ENCODE assay signal across 1 cellular context in the genomic region with DNA sequence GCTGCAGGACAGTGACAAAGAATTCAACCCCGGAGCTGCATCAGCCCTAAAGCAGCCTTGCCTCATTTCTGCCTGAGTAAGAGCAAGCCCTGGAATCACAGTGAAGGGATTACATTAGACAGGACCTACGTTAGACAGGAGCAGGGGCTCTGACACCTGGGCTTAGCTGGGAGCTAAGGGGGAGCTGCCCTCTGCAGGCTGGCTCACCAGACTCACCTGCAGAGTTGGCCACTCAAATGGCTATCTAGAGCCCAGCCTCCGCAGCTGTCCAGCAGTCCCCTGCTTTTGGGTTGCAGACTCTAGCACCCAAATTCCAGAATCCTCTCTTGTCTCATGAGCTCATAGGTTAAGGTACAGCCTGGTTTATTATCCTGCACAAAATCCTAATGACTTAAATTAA.
TF ChIP-seq lines count a peak whose summit lies in the region.

No MANE protein-coding gene starts in this region.

TF ChIP-seq in GM23338, 12 proteins besides CTCF, POLR2A, EP300 and RAD21 (continued from another document):
- TF ChIP-seq, protein P1, sequence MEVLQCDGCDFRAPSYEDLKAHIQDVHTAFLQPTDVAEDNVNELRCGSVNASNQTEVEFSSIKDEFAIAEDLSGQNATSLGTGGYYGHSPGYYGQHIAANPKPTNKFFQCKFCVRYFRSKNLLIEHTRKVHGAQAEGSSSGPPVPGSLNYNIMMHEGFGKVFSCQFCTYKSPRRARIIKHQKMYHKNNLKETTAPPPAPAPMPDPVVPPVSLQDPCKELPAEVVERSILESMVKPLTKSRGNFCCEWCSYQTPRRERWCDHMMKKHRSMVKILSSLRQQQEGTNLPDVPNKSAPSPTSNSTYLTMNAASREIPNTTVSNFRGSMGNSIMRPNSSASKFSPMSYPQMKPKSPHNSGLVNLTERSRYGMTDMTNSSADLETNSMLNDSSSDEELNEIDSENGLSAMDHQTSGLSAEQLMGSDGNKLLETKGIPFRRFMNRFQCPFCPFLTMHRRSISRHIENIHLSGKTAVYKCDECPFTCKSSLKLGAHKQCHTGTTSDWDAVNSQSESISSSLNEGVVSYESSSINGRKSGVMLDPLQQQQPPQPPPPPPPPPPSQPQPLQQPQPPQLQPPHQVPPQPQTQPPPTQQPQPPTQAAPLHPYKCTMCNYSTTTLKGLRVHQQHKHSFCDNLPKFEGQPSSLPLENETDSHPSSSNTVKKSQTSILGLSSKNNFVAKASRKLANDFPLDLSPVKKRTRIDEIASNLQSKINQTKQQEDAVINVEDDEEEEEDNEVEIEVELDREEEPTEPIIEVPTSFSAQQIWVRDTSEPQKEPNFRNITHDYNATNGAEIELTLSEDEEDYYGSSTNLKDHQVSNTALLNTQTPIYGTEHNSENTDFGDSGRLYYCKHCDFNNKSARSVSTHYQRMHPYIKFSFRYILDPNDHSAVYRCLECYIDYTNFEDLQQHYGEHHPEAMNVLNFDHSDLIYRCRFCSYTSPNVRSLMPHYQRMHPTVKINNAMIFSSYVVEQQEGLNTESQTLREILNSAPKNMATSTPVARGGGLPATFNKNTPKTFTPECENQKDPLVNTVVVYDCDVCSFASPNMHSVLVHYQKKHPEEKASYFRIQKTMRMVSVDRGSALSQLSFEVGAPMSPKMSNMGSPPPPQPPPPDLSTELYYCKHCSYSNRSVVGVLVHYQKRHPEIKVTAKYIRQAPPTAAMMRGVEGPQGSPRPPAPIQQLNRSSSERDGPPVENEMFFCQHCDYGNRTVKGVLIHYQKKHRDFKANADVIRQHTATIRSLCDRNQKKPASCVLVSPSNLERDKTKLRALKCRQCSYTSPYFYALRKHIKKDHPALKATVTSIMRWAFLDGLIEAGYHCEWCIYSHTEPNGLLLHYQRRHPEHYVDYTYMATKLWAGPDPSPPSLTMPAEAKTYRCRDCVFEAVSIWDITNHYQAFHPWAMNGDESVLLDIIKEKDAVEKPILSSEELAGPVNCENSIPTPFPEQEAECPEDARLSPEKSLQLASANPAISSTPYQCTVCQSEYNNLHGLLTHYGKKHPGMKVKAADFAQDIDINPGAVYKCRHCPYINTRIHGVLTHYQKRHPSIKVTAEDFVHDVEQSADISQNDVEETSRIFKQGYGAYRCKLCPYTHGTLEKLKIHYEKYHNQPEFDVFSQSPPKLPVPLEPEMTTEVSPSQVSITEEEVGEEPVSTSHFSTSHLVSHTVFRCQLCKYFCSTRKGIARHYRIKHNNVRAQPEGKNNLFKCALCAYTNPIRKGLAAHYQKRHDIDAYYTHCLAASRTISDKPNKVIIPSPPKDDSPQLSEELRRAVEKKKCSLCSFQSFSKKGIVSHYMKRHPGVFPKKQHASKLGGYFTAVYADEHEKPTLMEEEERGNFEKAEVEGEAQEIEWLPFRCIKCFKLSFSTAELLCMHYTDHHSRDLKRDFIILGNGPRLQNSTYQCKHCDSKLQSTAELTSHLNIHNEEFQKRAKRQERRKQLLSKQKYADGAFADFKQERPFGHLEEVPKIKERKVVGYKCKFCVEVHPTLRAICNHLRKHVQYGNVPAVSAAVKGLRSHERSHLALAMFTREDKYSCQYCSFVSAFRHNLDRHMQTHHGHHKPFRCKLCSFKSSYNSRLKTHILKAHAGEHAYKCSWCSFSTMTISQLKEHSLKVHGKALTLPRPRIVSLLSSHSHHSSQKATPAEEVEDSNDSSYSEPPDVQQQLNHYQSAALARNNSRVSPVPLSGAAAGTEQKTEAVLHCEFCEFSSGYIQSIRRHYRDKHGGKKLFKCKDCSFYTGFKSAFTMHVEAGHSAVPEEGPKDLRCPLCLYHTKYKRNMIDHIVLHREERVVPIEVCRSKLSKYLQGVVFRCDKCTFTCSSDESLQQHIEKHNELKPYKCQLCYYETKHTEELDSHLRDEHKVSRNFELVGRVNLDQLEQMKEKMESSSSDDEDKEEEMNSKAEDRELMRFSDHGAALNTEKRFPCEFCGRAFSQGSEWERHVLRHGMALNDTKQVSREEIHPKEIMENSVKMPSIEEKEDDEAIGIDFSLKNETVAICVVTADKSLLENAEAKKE (CRISPR knock-in tag; IDR thresholded peaks at IDR 0.05) = no peak
- no peak for TF ChIP-seq NANOG (IDR thresholded peaks at IDR 0.05; ENCODE audit: borderline replicate concordance)
- no peak for TF ChIP-seq POLR2AphosphoS5 (IDR thresholded peaks at IDR 0.05; ENCODE audit: low read depth)
- no peak for TF ChIP-seq ETS1 (IDR thresholded peaks at IDR 0.05)
- no peak for TF ChIP-seq ZNF114 (CRISPR knock-in tag; IDR thresholded peaks at IDR 0.05)
- no peak for TF ChIP-seq JUNB (IDR thresholded peaks at IDR 0.05; ENCODE audit: unreplicated experiment)
- TF ChIP-seq EZH2 (IDR thresholded peaks at IDR 0.05; ENCODE audit: low read depth, unreplicated experiment) = no peak
- TF ChIP-seq STAT1 (IDR thresholded peaks at IDR 0.05; ENCODE audit: unreplicated experiment) = no peak
